In the genomic region with DNA sequence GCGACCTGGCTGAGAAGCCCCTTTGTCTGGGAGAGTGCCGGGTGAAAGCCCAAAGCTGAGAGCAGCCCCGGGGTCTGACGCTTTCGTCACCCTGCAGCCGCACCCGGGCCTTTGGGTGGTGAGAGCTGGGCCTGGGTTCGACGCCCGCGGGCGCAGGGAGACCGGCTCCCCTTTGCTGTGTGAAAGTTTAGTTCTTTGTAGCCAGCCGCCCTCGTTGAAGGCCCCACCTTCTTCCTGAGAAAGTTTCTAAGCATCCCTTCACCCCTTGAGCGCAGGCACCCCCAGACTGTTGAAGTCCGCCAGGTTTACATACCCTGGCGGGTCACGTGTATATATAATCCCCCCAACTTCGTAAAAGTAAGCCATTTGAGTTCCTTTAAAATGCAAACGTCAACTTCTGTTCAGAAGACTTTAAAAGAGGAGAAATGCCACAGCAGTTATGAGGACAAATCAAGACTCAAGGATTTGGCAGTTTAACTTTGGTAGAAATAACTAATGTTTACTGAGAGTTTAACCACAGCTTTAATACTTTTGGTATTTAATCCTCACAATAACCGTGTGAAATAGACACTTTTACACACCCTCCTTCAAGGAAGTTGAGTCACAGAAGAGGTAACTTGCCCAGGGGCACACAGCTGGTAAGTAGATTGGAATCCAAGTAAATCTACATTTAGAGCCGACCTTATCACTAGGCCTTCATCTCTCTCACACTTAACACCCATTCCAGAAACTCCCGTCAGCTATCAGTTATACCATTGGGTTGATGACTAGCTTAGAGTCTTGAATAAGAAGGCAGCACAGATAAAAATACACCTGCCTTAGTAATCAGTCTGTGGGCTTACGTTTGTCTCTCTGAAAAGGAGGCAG, we compare ENCODE assay signal across 8 cellular contexts. TPM values are rescaled to one million over a fixed set of nuclear protein-coding genes. Genes with fewer than 3 reads are reported as not detected.
DNase-seq lines count a peak whose midpoint lies in the region; FAIRE-seq and TF ChIP-seq lines count a peak whose summit lies in the region.

No MANE protein-coding gene starts in this region.

- no peak for DNase-seq in H54 (ENCODE audit: insufficient read length, low spot score)
- DNase-seq in SJCRH30: peak in 1 of 2 experiments; percentile 52
- DNase-seq in erythroblast (lab: John Stamatoyannopoulos, UW): peak; percentile 47 to 52
- DNase-seq in osteocyte (ENCODE audit: extremely low spot score, unreplicated experiment): no peak
- no peak for DNase-seq in NCI-H128 (lab: John Stamatoyannopoulos, UW; ENCODE audit: unreplicated experiment)
- no peak for DNase-seq in NK-92 (lab: John Stamatoyannopoulos, UW; ENCODE audit: unreplicated experiment)
- DNase-seq in NCI-H69 (lab: John Stamatoyannopoulos, UW): no peak
- DNase-seq in stimulated activated CD4-positive, alpha-beta T cell treated with anti-CD3 and anti-CD28 coated beads, Interleukin-1b, Interleukin-23, amount 100 ng/mL, for 48 hours: no peak

- H3K27ac ChIP-seq in SJCRH30: peak overlapping the region; percentile 90

- no peak for TF ChIP-seq CTCF in osteocyte (IDR thresholded peaks at IDR 0.05)

- peak overlapping the region; percentile 84 for H3K27ac Mint-ChIP-seq in osteocyte (ENCODE audit: unreplicated experiment)

- peaks cover 5% of the 10 kb centered on the region for H3K9me3 ChIP-seq in SJCRH30 (replicated peaks)

- H3K4me1 ChIP-seq in SJCRH30: peaks cover 11% of the 10 kb centered on the region

- TF ChIP-seq POLR2A in H54 (IDR thresholded peaks at IDR 0.05; ENCODE audit: low read depth, low read length): no peak
- TF ChIP-seq POLR2A in erythroblast (IDR thresholded peaks at IDR 0.05; ENCODE audit: low read length): peak; percentile 60

- peaks cover 3% of the 10 kb centered on the region for H3K36me3 Mint-ChIP-seq in osteocyte (ENCODE audit: unreplicated experiment)

- H3K9me3 Mint-ChIP-seq in osteocyte (ENCODE audit: unreplicated experiment): no peaks in the 10 kb centered on the region

- H3K4me1 Mint-ChIP-seq in osteocyte (ENCODE audit: unreplicated experiment): peaks cover 45% of the 10 kb centered on the region

- H3K27me3 Mint-ChIP-seq in osteocyte (ENCODE audit: unreplicated experiment): no peaks in the 10 kb centered on the region

- H3K4me3 ChIP-seq in SJCRH30: peak overlapping the region; percentile 88

- FAIRE-seq in H54 (lab: Jason Lieb, UNC): peak; percentile 36

- H3K27me3 ChIP-seq in SJCRH30: no peaks in the 10 kb centered on the region

- peak overlapping the region; percentile 79 for H3K4me3 Mint-ChIP-seq in osteocyte (ENCODE audit: unreplicated experiment)

- H3K36me3 ChIP-seq in SJCRH30: no peaks in the 10 kb centered on the region

RNA-seq across cellular contexts. Expression of a gene that starts 1.1 kb away (rescaled TPM):
- total RNA-seq in SJCRH30 (2014; rRNA removed; shearing (Covaris generic)): 33.5 and 36.0 TPM in 2 replicates
- total RNA-seq in osteocyte: 94.7 and 101 TPM in 2 replicates

Comparison
In these comparisons a context has a peak if more than half of its experiments do, and no peak if none do; other contexts are left out.
1. DNase-seq: peak in erythroblast (2 of 2); none in H54 (single experiment), osteocyte (single experiment), NCI-H128 (single experiment), NK-92 (single experiment), NCI-H69 (single experiment) and stimulated activated CD4-positive, alpha-beta T cell treated with anti-CD3 and anti-CD28 coated beads, Interleukin-1b, Interleukin-23, amount 100 ng/mL, for 48 hours (single experiment).